Comparison of ENCODE assay signal across 31 cellular contexts in the genomic region with DNA sequence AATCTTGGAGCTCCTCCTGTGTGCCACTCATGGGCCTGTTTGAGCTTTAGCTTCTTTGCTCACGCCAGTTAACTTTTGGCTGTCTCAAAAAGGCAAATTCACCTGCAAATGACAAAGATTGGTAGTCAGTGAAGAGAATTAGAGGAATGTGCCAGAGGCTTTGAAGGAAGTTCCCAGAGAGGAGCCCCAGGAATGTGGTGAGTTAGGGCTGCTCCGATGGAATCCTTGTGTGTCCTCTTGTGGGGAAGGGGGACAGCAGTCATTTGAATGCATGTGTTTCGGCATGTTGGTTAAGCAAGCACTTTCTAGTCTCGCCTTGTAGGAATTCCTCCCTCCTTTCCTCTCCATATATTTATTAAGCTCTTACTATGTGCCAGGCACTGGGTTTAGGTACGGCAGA.
"Had no signal": no experiment of that assay in that cellular context is flagged by ENCODE, and none has a peak within 500 bp of the region (broad histone marks: within the 10 kb centered on the region; RNA-seq: fewer than 3 reads in every experiment).

No MANE protein-coding gene starts in this region.

- H3K27ac ChIP-seq: left lung, lower lobe of right lung, neural progenitor cell, neutrophil, ovary, right atrium auricular region, right lobe of liver, skin epidermis, tibial nerve, upper lobe of left lung had no signal

- H3K9ac ChIP-seq: neural progenitor cell had no signal

- DNase-seq: head of caudate nucleus; hippocampal formation; immature natural killer cell; kidney; left colon; left lung; lower lobe of right lung; mesenchymal stem cell; naive B cell; natural killer cell; nephron progenitor cell; occipital lobe; ovary; right lobe of liver; stimulated activated CD4-positive, alpha-beta T cell treated with anti-CD3 and anti-CD28 coated beads, Interleukin-12 subunit alpha, Interleukin-12 subunit beta, amount 100 ng/mL, for 4 hours; stimulated activated CD4-positive, alpha-beta T cell treated with anti-CD3 and anti-CD28 coated beads, Interleukin-15, amount 100 ng/mL, for 24 hours; stimulated activated CD4-positive, alpha-beta T cell treated with anti-CD3 and anti-CD28 coated beads, Interleukin-4, amount 100 ng/mL, for 24 hours; stimulated activated naive CD4-positive, alpha-beta T cell; stimulated activated naive CD8-positive, alpha-beta T cell treated with anti-CD3 and anti-CD28 coated beads, Interleukin-15, amount 100 ng/mL, for 72 hours; substantia nigra; upper lobe of left lung had no signal

- H3K27ac Mint-ChIP-seq: immature natural killer cell; mesothelial cell of epicardium; natural killer cell; nephron progenitor cell; neural progenitor cell; progenitor cell of endocrine pancreas; stimulated activated effector memory CD8-positive, alpha-beta T cell treated with anti-CD3 and anti-CD28 coated beads, Interleukin-12 subunit alpha, Interleukin-12 subunit beta, amount 100 ng/mL, for 72 hours; stimulated activated naive CD8-positive, alpha-beta T cell treated with anti-CD3 and anti-CD28 coated beads, Interleukin-15, amount 100 ng/mL, for 72 hours had no signal

- H3K9me3 Mint-ChIP-seq: immature natural killer cell; natural killer cell; stimulated activated effector memory CD8-positive, alpha-beta T cell treated with anti-CD3 and anti-CD28 coated beads, Interleukin-12 subunit alpha, Interleukin-12 subunit beta, amount 100 ng/mL, for 72 hours; stimulated activated naive CD8-positive, alpha-beta T cell treated with anti-CD3 and anti-CD28 coated beads, Interleukin-15, amount 100 ng/mL, for 72 hours had no signal

- H3K4me1 Mint-ChIP-seq: immature natural killer cell; mesothelial cell of epicardium; naive B cell; natural killer cell; nephron progenitor cell; neural progenitor cell; stimulated activated effector memory CD8-positive, alpha-beta T cell treated with anti-CD3 and anti-CD28 coated beads, Interleukin-12 subunit alpha, Interleukin-12 subunit beta, amount 100 ng/mL, for 72 hours; stimulated activated naive CD8-positive, alpha-beta T cell treated with anti-CD3 and anti-CD28 coated beads, Interleukin-15, amount 100 ng/mL, for 72 hours had no signal

- H3K36me3 ChIP-seq: ovary had no signal

- H3K27me3 Mint-ChIP-seq: naive B cell; progenitor cell of endocrine pancreas; stimulated activated naive CD8-positive, alpha-beta T cell treated with anti-CD3 and anti-CD28 coated beads, Interleukin-15, amount 100 ng/mL, for 72 hours had no signal

- FAIRE-seq: islet of Langerhans, kidney, urothelium cell line had no signal

- H3K4me1 ChIP-seq: left lung, lower lobe of right lung, neural progenitor cell, right atrium auricular region, right lobe of liver, tibial nerve, upper lobe of left lung had no signal

- H3K4me2 ChIP-seq: neural progenitor cell had no signal

- H3K4me3 Mint-ChIP-seq: immature natural killer cell; mesothelial cell of epicardium; naive B cell; natural killer cell; nephron progenitor cell; neural progenitor cell; stimulated activated effector memory CD8-positive, alpha-beta T cell treated with anti-CD3 and anti-CD28 coated beads, Interleukin-12 subunit alpha, Interleukin-12 subunit beta, amount 100 ng/mL, for 72 hours; stimulated activated naive CD8-positive, alpha-beta T cell treated with anti-CD3 and anti-CD28 coated beads, Interleukin-15, amount 100 ng/mL, for 72 hours had no signal

- H3K4me3 ChIP-seq: left lung, lower lobe of right lung, neural progenitor cell, ovary, right atrium auricular region, right lobe of liver, skin epidermis, tibial nerve, upper lobe of left lung had no signal

- H3K9me3 ChIP-seq: left lung, lower lobe of right lung, neutrophil, ovary, right lobe of liver, tibial nerve, upper lobe of left lung had no signal

- H3K36me3 Mint-ChIP-seq: naive B cell, natural killer cell had no signal

- H3K27me3 ChIP-seq: left lung, neural progenitor cell, neutrophil, ovary, right atrium auricular region, right lobe of liver, tibial nerve, upper lobe of left lung had no signal

- H2AFZ ChIP-seq: neural progenitor cell had no signal
